ENCODE assay signal across 8 cellular contexts in genomic region chr21:39348040-39348354, GRCh38. TPM values are rescaled to one million over a fixed set of nuclear protein-coding genes. Genes with fewer than 3 reads are reported as not detected.
DNase-seq lines count a peak whose midpoint lies in the region; ATAC-seq and TF ChIP-seq lines count a peak whose summit lies in the region.

No MANE protein-coding gene starts in this region.

- no peaks in the 10 kb centered on the region for H3K9me2 ChIP-seq in hepatocyte (replicated peaks; ENCODE audit: insufficient read depth)

- H3K27ac Mint-ChIP-seq in activated CD4-positive, alpha-beta memory T cell treated with anti-CD3 and anti-CD28 coated beads, Interleukin-2, amount 10 ng/mL, durations not matched to agents 7 days and 5 days: peak overlapping the region; percentile 94
- H3K27ac Mint-ChIP-seq in stimulated activated naive CD8-positive, alpha-beta T cell treated with anti-CD3 and anti-CD28 coated beads, Interleukin-15, amount 100 ng/mL, for 72 hours: peak overlapping the region; percentile 94 to 95

- peak; percentile 0 for ATAC-seq in stimulated activated naive CD8-positive, alpha-beta T cell treated with anti-CD3 and anti-CD28 coated beads, Interleukin-15, amount 100 ng/mL, for 72 hours
- ATAC-seq in HG02970 (IDR thresholded peaks at IDR 0.05; ENCODE audit: low FRiP score, unreplicated experiment): no peak

- H3K9me3 ChIP-seq in HEK293 (ENCODE audit: control insufficient read depth, insufficient read depth, low read depth, low read length) (no peaks in the 10 kb centered on the region), hepatocyte (ENCODE audit: low read depth) (no peaks in the 10 kb centered on the region)

- peak overlapping the region; percentile 99 for H3K27ac ChIP-seq in HEK293 (ENCODE audit: extremely low read depth, low read depth, low read length)
- peak overlapping the region; percentile 96 for H3K27ac ChIP-seq in hepatocyte

- peak overlapping the region; percentile 87 for H3K4me2 ChIP-seq in hepatocyte

- peaks cover 46% of the 10 kb centered on the region for H3K36me3 Mint-ChIP-seq in activated CD4-positive, alpha-beta memory T cell treated with anti-CD3 and anti-CD28 coated beads, Interleukin-2, amount 10 ng/mL, durations not matched to agents 7 days and 5 days (ENCODE audit: low read depth)

- H3K4me3 ChIP-seq in AG10803 (ENCODE audit: low read length): peak overlapping the region; percentile 86
- H3K4me3 ChIP-seq in HEK293 (ENCODE audit: low read depth, low read length): peak overlapping the region; percentile 86
- H3K4me3 ChIP-seq in hepatocyte: peak overlapping the region; percentile 84

- WGBS in hepatocyte (ENCODE audit: low lambda C conversion rate, missing lambda C conversion rate): 2% methylated on average over 11 of the region's 11 CpGs

- POLR2A ChIA-PET in HEK293 (lab: Yijun Ruan, JAX): interaction anchor here (0.6 to 5.4 kb wide), 14 partner anchors 9 to 1784 kb away, joined by 3 to 79 read pairs (median 9); partner anchors contain the start of genes BRWD1 and PSMG1
- POLR2A ChIA-PET in activated CD4-positive, alpha-beta memory T cell treated with anti-CD3 and anti-CD28 coated beads, Interleukin-2, amount 10 ng/mL, durations not matched to agents 7 days and 5 days (lab: Charles Lee): interaction anchor here (0.7 to 7.0 kb wide), 25 partner anchors 9 to 540 kb away, joined by 3 to 197 read pairs (median 4); partner anchors contain the start of genes BRWD1, LCA5L and PSMG1

- H3K27me3 Mint-ChIP-seq in activated CD4-positive, alpha-beta memory T cell treated with anti-CD3 and anti-CD28 coated beads, Interleukin-2, amount 10 ng/mL, durations not matched to agents 7 days and 5 days: peaks cover 2% of the 10 kb centered on the region
- H3K27me3 Mint-ChIP-seq in stimulated activated naive CD8-positive, alpha-beta T cell treated with anti-CD3 and anti-CD28 coated beads, Interleukin-15, amount 100 ng/mL, for 72 hours: no peaks in the 10 kb centered on the region

- H2AFZ ChIP-seq in hepatocyte: peak overlapping the region; percentile 26

- H3K9me3 Mint-ChIP-seq in activated CD4-positive, alpha-beta memory T cell treated with anti-CD3 and anti-CD28 coated beads, Interleukin-2, amount 10 ng/mL, durations not matched to agents 7 days and 5 days: no peaks in the 10 kb centered on the region
- no peaks in the 10 kb centered on the region for H3K9me3 Mint-ChIP-seq in stimulated activated naive CD8-positive, alpha-beta T cell treated with anti-CD3 and anti-CD28 coated beads, Interleukin-15, amount 100 ng/mL, for 72 hours

- peak overlapping the region; percentile 76 for H3K4me3 Mint-ChIP-seq in activated CD4-positive, alpha-beta memory T cell treated with anti-CD3 and anti-CD28 coated beads, Interleukin-2, amount 10 ng/mL, durations not matched to agents 7 days and 5 days
- H3K4me3 Mint-ChIP-seq in stimulated activated naive CD8-positive, alpha-beta T cell treated with anti-CD3 and anti-CD28 coated beads, Interleukin-15, amount 100 ng/mL, for 72 hours: peak overlapping the region; percentile 85 to 89

- DNase-seq in AG10803 (ENCODE audit: low read depth): no peak
- DNase-seq in activated CD4-positive, alpha-beta memory T cell treated with anti-CD3 and anti-CD28 coated beads, Interleukin-2, amount 10 ng/mL, durations not matched to agents 7 days and 5 days: no peak
- DNase-seq in hepatocyte (ENCODE audit: low spot score): no peak
- DNase-seq in stimulated activated naive CD8-positive, alpha-beta T cell treated with anti-CD3 and anti-CD28 coated beads, Interleukin-15, amount 100 ng/mL, for 72 hours: no peak
- no peak for DNase-seq in H4 (ENCODE audit: low spot score)
- no peak for DNase-seq in GM10266 (ENCODE audit: extremely low spot score)

- peaks cover 48% of the 10 kb centered on the region for H3K79me2 ChIP-seq in hepatocyte

- H3K27me3 ChIP-seq in hepatocyte: no peaks in the 10 kb centered on the region

- TF ChIP-seq CTCF in AG10803 (conservative IDR thresholded peaks at IDR 0.05; ENCODE audit: low read length) (no peak), HEK293 (tag by site-specific recombination; IDR thresholded peaks at IDR 0.05) (no peak), hepatocyte (IDR thresholded peaks at IDR 0.05; ENCODE audit: poor library complexity) (no peak), GM10266 (IDR thresholded peaks at IDR 0.05; ENCODE audit: control insufficient read depth, insufficient read depth, low read depth, missing control alignments) (no peak)

- peaks cover 40% of the 10 kb centered on the region for H4K20me1 ChIP-seq in hepatocyte (ENCODE audit: insufficient read depth, poor library complexity, severe bottlenecking)

- CTCF ChIA-PET in HEK293 (lab: Yijun Ruan, JAX): interaction anchor here (1.0 to 1.2 kb wide), 3 partner anchors 47 to 95 kb away, joined by 3 to 4 read pairs (median 4); no protein-coding TSS in a partner anchor
- CTCF ChIA-PET in activated CD4-positive, alpha-beta memory T cell treated with anti-CD3 and anti-CD28 coated beads, Interleukin-2, amount 10 ng/mL, durations not matched to agents 7 days and 5 days (lab: Charles Lee): interaction anchor here (0.8 to 4.9 kb wide), 7 partner anchors 9 to 165 kb away, joined by 3 to 20 read pairs (median 4); partner anchors contain the start of gene PSMG1

- H3K4me1 ChIP-seq in HEK293 (ENCODE audit: control insufficient read depth, insufficient read depth, low read length) (0 out of 2 replicates have a peak, but pooled peaks cover 3% of the 10 kb centered on the region), hepatocyte (ENCODE audit: insufficient read depth) (peaks cover 24% of the 10 kb centered on the region)

- peaks cover 43% of the 10 kb centered on the region for H3K4me1 Mint-ChIP-seq in activated CD4-positive, alpha-beta memory T cell treated with anti-CD3 and anti-CD28 coated beads, Interleukin-2, amount 10 ng/mL, durations not matched to agents 7 days and 5 days
- peaks cover 43% of the 10 kb centered on the region for H3K4me1 Mint-ChIP-seq in stimulated activated naive CD8-positive, alpha-beta T cell treated with anti-CD3 and anti-CD28 coated beads, Interleukin-15, amount 100 ng/mL, for 72 hours

- peaks cover 33 to 51% of the 10 kb centered on the region in 2 experiments for H3K36me3 ChIP-seq in HEK293 (ENCODE audit: control insufficient read depth in 2 of 2, insufficient read depth in 1 of 2, low read length in 2 of 2)
- H3K36me3 ChIP-seq in hepatocyte (replicated peaks; ENCODE audit: insufficient read depth, low read depth): no peaks in the 10 kb centered on the region

TF ChIP-seq in HEK293, 187 proteins besides CTCF, POLR2A, EP300 and RAD21:
- no peak for TF ChIP-seq OSR2 (tag by site-specific recombination; IDR thresholded peaks at IDR 0.05)
- TF ChIP-seq KLF1 (tag by site-specific recombination; IDR thresholded peaks at IDR 0.05): no peak
- no peak for TF ChIP-seq ZNF214 (tag by site-specific recombination; IDR thresholded peaks at IDR 0.05; ENCODE audit: borderline replicate concordance)
- TF ChIP-seq ZNF132 (tag by site-specific recombination; IDR thresholded peaks at IDR 0.05; ENCODE audit: borderline replicate concordance): no peak
- TF ChIP-seq ZNF670 (tag by site-specific recombination; IDR thresholded peaks at IDR 0.05; ENCODE audit: low read depth): no peak
- TF ChIP-seq ZNF114 (tag by site-specific recombination; IDR thresholded peaks at IDR 0.05): no peak
- peak; percentile 86 for TF ChIP-seq PRDM4 (tag by site-specific recombination; IDR thresholded peaks at IDR 0.05)
- TF ChIP-seq ZNF843 (tag by site-specific recombination; IDR thresholded peaks at IDR 0.05): no peak
- TF ChIP-seq PRDM1 (tag by site-specific recombination; IDR thresholded peaks at IDR 0.05): 0 out of 2 replicates have a peak, but pooled peaks have one; percentile 28
- TF ChIP-seq ZNF558 (tag by site-specific recombination; IDR thresholded peaks at IDR 0.05): 0 out of 2 replicates have a peak, but pooled peaks have one; percentile 10
- 0 out of 2 replicates have a peak, but pooled peaks have one; percentile 6 for TF ChIP-seq ZNF561 (tag by site-specific recombination; IDR thresholded peaks at IDR 0.05; ENCODE audit: borderline replicate concordance)

RNA-seq across cellular contexts. Expression of gene HMGN1, which starts 0.9 kb away (rescaled TPM):
- 100 to 1,000 TPM; 327 to 340 TPM for total RNA-seq in activated CD4-positive, alpha-beta memory T cell treated with anti-CD3 and anti-CD28 coated beads, Interleukin-2, amount 10 ng/mL, durations not matched to agents 7 days and 5 days
- 256 and 282 TPM in 2 replicates for total RNA-seq in hepatocyte
- 371 and 385 TPM in 2 replicates for polyA plus RNA-seq in hepatocyte
- total RNA-seq in H4 (2014; rRNA removed; shearing (Covaris generic)): 543 and 644 TPM in 2 replicates

RNA-seq across cellular contexts. Expression of gene BRWD1, which starts 34.6 kb away (rescaled TPM):
- total RNA-seq in activated CD4-positive, alpha-beta memory T cell treated with anti-CD3 and anti-CD28 coated beads, Interleukin-2, amount 10 ng/mL, durations not matched to agents 7 days and 5 days: 10 to 100 TPM; 39.5 to 45.3 TPM
- 45.7 and 48.3 TPM in 2 replicates for total RNA-seq in hepatocyte
- polyA plus RNA-seq in hepatocyte: 17.4 and 24.0 TPM in 2 replicates
- 28.7 and 31.2 TPM in 2 replicates for total RNA-seq in H4 (2014; rRNA removed; shearing (Covaris generic))
